Comparison of ENCODE assay signal across 9 cellular contexts in the genomic region with DNA sequence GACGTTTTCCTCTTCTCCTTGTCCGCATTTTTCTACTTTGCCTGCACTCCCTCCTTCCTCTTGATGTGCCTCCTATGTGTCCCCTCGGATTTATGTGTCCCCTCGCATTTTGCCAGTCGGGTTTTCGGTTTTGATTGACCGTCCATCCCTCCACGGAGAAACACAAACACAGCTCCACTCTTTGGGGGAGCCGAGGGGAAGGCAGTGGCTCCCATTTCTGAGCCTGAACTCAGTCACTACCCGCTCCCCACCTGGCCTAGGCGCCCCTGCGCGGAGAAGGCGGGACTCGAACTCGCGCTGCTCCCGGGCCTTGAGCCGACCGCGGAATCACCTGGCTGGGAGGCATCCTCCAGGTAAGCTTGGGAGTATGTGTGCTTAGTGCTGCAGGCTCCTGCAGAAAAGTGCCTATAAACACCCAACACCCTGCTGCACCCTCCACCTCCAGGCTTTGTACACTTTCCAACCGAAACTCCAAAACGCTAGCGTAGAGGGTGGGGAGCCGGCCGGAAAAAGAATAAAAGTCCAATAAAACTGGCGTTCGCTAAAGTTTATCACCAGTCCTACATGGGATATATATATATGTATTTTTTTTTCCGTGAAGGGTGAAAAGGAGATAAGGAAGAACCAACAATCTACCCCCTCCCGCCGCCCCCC. TPM values are rescaled to one million over a fixed set of nuclear protein-coding genes. Genes with fewer than 3 reads are reported as not detected.
DNase-seq lines count a peak whose midpoint lies in the region; ATAC-seq, FAIRE-seq and TF ChIP-seq lines count a peak whose summit lies in the region.
"Had no signal": no experiment of that assay in that cellular context is flagged by ENCODE, and none has a peak within 500 bp of the region (broad histone marks: within the 10 kb centered on the region; RNA-seq: fewer than 3 reads in every experiment).

No MANE protein-coding gene starts in this region.

- SMC1A ChIA-PET in GM12878 (lab: Charles Lee; ENCODE audit: uncharacterized antibody, unreplicated experiment): interaction anchor here (0.6 to 14.5 kb wide), 10 partner anchors 23 to 167 kb away, joined by 3 to 344 read pairs (median 14); no protein-coding TSS in a partner anchor

- H3K36me3 ChIP-seq in GM12878 (ENCODE audit: control insufficient read depth in 2 of 2, insufficient read depth in 2 of 2, low read length in 1 of 2): no peaks in the 10 kb centered on the region
- H3K36me3 ChIP-seq in muscle layer of colon (ENCODE audit: insufficient read depth, low read length): no peaks in the 10 kb centered on the region
- H3K36me3 ChIP-seq in tibial nerve: no peaks in the 10 kb centered on the region

- TF ChIP-seq RAD21 in GM12878 (IDR thresholded peaks at IDR 0.05; ENCODE audit: insufficient read depth, low read depth, low read length): no peak

- no TSS peak for BruUV-seq in GM12878 (replicated peaks; lab: Mats Ljungman, UMichigan)

- RAD21 ChIA-PET in GM12878 (lab: Charles Lee; ENCODE audit: unreplicated experiment): interaction anchor here (0.6 to 8.1 kb wide), 13 partner anchors 7 to 162 kb away, joined by 3 to 171 read pairs (median 22); no protein-coding TSS in a partner anchor

- no peaks in the 10 kb centered on the region; a peak in 1 of 4 replicates for H3K27me3 ChIP-seq in GM12878 (replicated peaks in 1 of 2; ENCODE audit: control insufficient read depth in 2 of 2, insufficient read depth in 2 of 2, low read length in 1 of 2)
- H3K27me3 ChIP-seq in muscle layer of colon (ENCODE audit: control insufficient read depth in 1 of 2, insufficient read depth in 2 of 2, low read length in 2 of 2): no peaks in the 10 kb centered on the region
- H3K27me3 ChIP-seq in tibial nerve: peaks cover 0 to 76% of the 10 kb centered on the region in 2 donors

- TF ChIP-seq EP300 in GM12878 (IDR thresholded peaks at IDR 0.05; ENCODE audit: borderline replicate concordance in 1 of 2, control insufficient read depth in 1 of 2, low read depth in 2 of 2, low read length in 2 of 2) (no peak), tibial nerve (IDR thresholded peaks at IDR 0.05) (no peak)

- peak overlapping the region; percentile 55; the same call in 1 of the 2 replicates for H2AFZ ChIP-seq in GM12878 (ENCODE audit: control insufficient read depth, low read depth, low read length)

- H4K20me1 ChIP-seq in GM12878 (ENCODE audit: control insufficient read depth, insufficient read depth): no peaks in the 10 kb centered on the region

- peak overlapping the region; percentile 70 for H3K4me3 ChIP-seq in GM12878
- H3K4me3 ChIP-seq in muscle layer of colon (ENCODE audit: low read depth in 1 of 2, low read length in 2 of 2): peak overlapping the region; percentile 58 to 62
- H3K4me3 ChIP-seq in tibial nerve: peak overlapping the region; percentile 38 to 82 (median 72)

- in situ Hi-C loops in GM12878 (cut with MboI): loop anchor here (10.0 kb wide), 1 partner anchor 125 kb away; no protein-coding TSS in a partner anchor

- peak; percentile 66 for DNase-seq in NCI-H2171 treated with DMSO at 0.1 percent for 48 hours (lab: John Stamatoyannopoulos, UW)
- DNase-seq in NCI-H2171 (lab: John Stamatoyannopoulos, UW): no peak
- no peak for DNase-seq in GM12878 (ENCODE audit: low read depth, low spot score)
- no peak for DNase-seq in tibial nerve (ENCODE audit: low spot score in 2 of 2)
- DNase-seq in glomerular visceral epithelial cell (ENCODE audit: extremely low spot score): no peak
- DNase-seq: NCI-H2081 had no signal

- FAIRE-seq in GM12878 (lab: Jason Lieb, UNC): no peak

- ATAC-seq in GM12878 (no peak), HG03025 (IDR thresholded peaks at IDR 0.05; ENCODE audit: low FRiP score, unreplicated experiment) (no peak), GM18498 (IDR thresholded peaks at IDR 0.05; ENCODE audit: unreplicated experiment) (no peak)

- peak overlapping the region; percentile 65 for H3K9ac ChIP-seq in GM12878 (ENCODE audit: control insufficient read depth, insufficient read depth, low read length)
- H3K9ac ChIP-seq in muscle layer of colon (ENCODE audit: low read length): peak overlapping the region; percentile 36

- peak overlapping the region; percentile 98 for H3K4me2 ChIP-seq in GM12878 (ENCODE audit: control insufficient read depth, insufficient read depth)

- intact Hi-C loops in GM12878 (cut with micrococcal nuclease; ENCODE audit: unreplicated experiment): loop anchor here (5.0 to 10.0 kb wide), 2 partner anchors 305 to 398 kb away; a partner anchor contains a TSS

- H3K9me3 ChIP-seq in GM12878 (replicated peaks; ENCODE audit: control insufficient read depth, insufficient read depth, low read length) (no peaks in the 10 kb centered on the region), muscle layer of colon (ENCODE audit: low read length) (no peaks in the 10 kb centered on the region), tibial nerve (no peaks in the 10 kb centered on the region)

- 1% methylated on average over 29 of the region's 31 CpGs for WGBS in GM12878 (ENCODE audit: insufficient coverage, insufficient replicate concordance, low lambda C conversion rate, missing lambda C conversion rate)
- 7 to 8% methylated on average over 31 of the region's 31 CpGs for WGBS in tibial nerve, 2 donors

- H3K27ac ChIP-seq in GM12878 (ENCODE audit: control insufficient read depth, insufficient read depth): peak overlapping the region; percentile 68
- H3K27ac ChIP-seq in muscle layer of colon (ENCODE audit: low read depth, low read length): peak overlapping the region; percentile 95
- H3K27ac ChIP-seq in tibial nerve: peak overlapping the region; percentile 66 to 96 (median 94)

- TF ChIP-seq CTCF in GM12878 (IDR thresholded peaks at IDR 0.05 in 2 of 3, conservative IDR thresholded peaks at IDR 0.05 in 1 of 3; ENCODE audit: control insufficient read depth in 2 of 3, extremely low read depth in 1 of 3, insufficient read depth in 1 of 3, low read depth in 3 of 3, low read length in 3 of 3) (no peak), tibial nerve (IDR thresholded peaks at IDR 0.05) (no peak)

- no peak; the same call in 1 of the 2 replicates for TF ChIP-seq POLR2A in GM12878 (IDR thresholded peaks at IDR 0.05; ENCODE audit: low read depth, low read length)
- no peak for TF ChIP-seq POLR2A in tibial nerve (IDR thresholded peaks at IDR 0.05)

- CTCF ChIA-PET in GM12878 (lab: Yijun Ruan, JAX): interaction anchor here (1.0 to 13.0 kb wide), 7 partner anchors 11 to 163 kb away, joined by 4 to 184 read pairs (median 23); no protein-coding TSS in a partner anchor

- H3K4me1 ChIP-seq in GM12878 (ENCODE audit: control insufficient read depth, insufficient read depth, low read length) (peaks cover 17% of the 10 kb centered on the region), muscle layer of colon (ENCODE audit: insufficient read depth, low read length) (peaks cover 17% of the 10 kb centered on the region), tibial nerve (peaks cover 0 to 47% (median 9%) of the 10 kb centered on the region in 4 donors)

- peaks cover 34% of the 10 kb centered on the region for H3K79me2 ChIP-seq in GM12878 (ENCODE audit: control insufficient read depth, insufficient read depth, low read length)

- POLR2A ChIA-PET in GM12878 (lab: Charles Lee): interaction anchor here (0.6 to 12.1 kb wide), 15 partner anchors 8 to 1416 kb away, joined by 3 to 193 read pairs (median 5); no protein-coding TSS in a partner anchor

TF ChIP-seq in GM12878, 131 proteins besides CTCF, POLR2A, EP300 and RAD21 (continues in another document):
- TF ChIP-seq, protein P1, sequence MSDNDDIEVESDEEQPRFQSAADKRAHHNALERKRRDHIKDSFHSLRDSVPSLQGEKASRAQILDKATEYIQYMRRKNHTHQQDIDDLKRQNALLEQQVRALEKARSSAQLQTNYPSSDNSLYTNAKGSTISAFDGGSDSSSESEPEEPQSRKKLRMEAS (IDR thresholded peaks at IDR 0.05; ENCODE audit: low read depth, low read length): 0 out of 2 replicates have a peak, but pooled peaks have one; percentile 60

RNA-seq across cellular contexts. Expression of a gene that starts 3.4 kb away (rescaled TPM):
- 335 and 378 TPM in 2 replicates for total RNA-seq in GM12878 (2013; cell fraction: nucleolus; rRNA removed)
- 141 and 159 TPM in 2 replicates for total RNA-seq in GM12878 (2014; rRNA removed)
- total RNA-seq in GM12878 (2014; rRNA removed; fragmentation: Illumina TruSeq; extraction: Trizol): 162 and 163 TPM in 2 replicates
- 248 and 260 TPM in 2 replicates for total RNA-seq in GM12878 (2021)
- polyA plus RNA-seq in GM12878 (2011; ENCODE audit: low read depth): 36.8 TPM
- polyA plus RNA-seq in GM12878 (2011; rRNA removed): 256 and 263 TPM in 2 replicates
- polyA plus RNA-seq in GM12878 (2011; cell fraction: cytosol; rRNA removed): 171 and 198 TPM in 2 replicates
- 186 and 241 TPM in 2 replicates for polyA plus RNA-seq in GM12878 (2011; cell fraction: nucleus; rRNA removed)
- polyA plus RNA-seq in GM12878 (2012): 55.9 and 67.6 TPM in 2 replicates
- polyA plus RNA-seq in GM12878 (2014; fragmentation: Illumina TruSeq; extraction: Trizol): 37.5 and 44.7 TPM in 2 replicates
- 100 to 1,000 TPM in 1 of 2 experiments, 10 to 100 TPM in 1; 30.1 to 100 TPM for polyA plus RNA-seq in GM12878 (2014; fragmentation: Nextera tagmentation; extraction: Ambion mirVana)
- 73.6 and 78.9 TPM in 2 replicates for polyA plus RNA-seq in GM12878 (2014; rRNA removed)
- polyA plus RNA-seq in GM12878 (2016; fragmentation: Nextera tagmentation; extraction: Ambion mirVana): 100 to 1,000 TPM; 183 to 200 TPM
- polyA minus RNA-seq in GM12878 (2011; rRNA and poly(A)+ RNA removed): 651 and 710 TPM in 2 replicates
- polyA minus RNA-seq in GM12878 (2011; cell fraction: cytosol; rRNA and poly(A)+ RNA removed): 245 and 274 TPM in 2 replicates
- polyA minus RNA-seq in GM12878 (2011; cell fraction: nucleus; rRNA and poly(A)+ RNA removed): 123 and 187 TPM in 2 replicates
- 100 to 1,000 TPM in 1 of 4 donors, 10 to 100 TPM in 3; 84.1 to 124 (median 89.7) TPM for total RNA-seq in tibial nerve

RNA-seq across cellular contexts. Expression of a gene that starts 50.9 kb away (rescaled TPM):
- total RNA-seq in GM12878 (2013; cell fraction: nucleolus; rRNA removed): 3.7 and 4.3 TPM in 2 replicates
- 8.7 and 10.6 TPM in 2 replicates for total RNA-seq in GM12878 (2014; rRNA removed)
- 10.4 and 10.7 TPM in 2 replicates for total RNA-seq in GM12878 (2014; rRNA removed; fragmentation: Illumina TruSeq; extraction: Trizol)
- 7.6 and 11.5 TPM in 2 replicates for total RNA-seq in GM12878 (2021)
- 5.8 TPM for polyA plus RNA-seq in GM12878 (2011; ENCODE audit: low read depth)
- 10.1 and 39.4 TPM in 2 replicates for polyA plus RNA-seq in GM12878 (2011; rRNA removed)
- polyA plus RNA-seq in GM12878 (2011; cell fraction: cytosol; rRNA removed): 4.1 and 5.4 TPM in 2 replicates
- polyA plus RNA-seq in GM12878 (2011; cell fraction: nucleus; rRNA removed): 3.6 and 4.6 TPM in 2 replicates
- polyA plus RNA-seq in GM12878 (2012): 7.6 and 8.1 TPM in 2 replicates
- polyA plus RNA-seq in GM12878 (2014; fragmentation: Illumina TruSeq; extraction: Trizol): 18.9 and 21.8 TPM in 2 replicates
- 10 to 100 TPM; 32.9 to 45.7 TPM for polyA plus RNA-seq in GM12878 (2014; fragmentation: Nextera tagmentation; extraction: Ambion mirVana)
- 14.1 and 15.9 TPM in 2 replicates for polyA plus RNA-seq in GM12878 (2014; rRNA removed)
- polyA plus RNA-seq in GM12878 (2016; fragmentation: Nextera tagmentation; extraction: Ambion mirVana): 10 to 100 TPM; 39.0 to 40.6 TPM
- 2.7 and 3.1 TPM in 2 replicates for polyA minus RNA-seq in GM12878 (2011; rRNA and poly(A)+ RNA removed)
- polyA minus RNA-seq in GM12878 (2011; cell fraction: cytosol; rRNA and poly(A)+ RNA removed): 0.67 and 1.2 TPM in 2 replicates
- polyA minus RNA-seq in GM12878 (2011; cell fraction: nucleus; rRNA and poly(A)+ RNA removed): 2.2 and 5.0 TPM in 2 replicates
- total RNA-seq in tibial nerve: 1 to 10 TPM; 1.8 to 4.4 (median 2.5) TPM
